ENCODE assay signal across 8 cellular contexts in the genomic region with DNA sequence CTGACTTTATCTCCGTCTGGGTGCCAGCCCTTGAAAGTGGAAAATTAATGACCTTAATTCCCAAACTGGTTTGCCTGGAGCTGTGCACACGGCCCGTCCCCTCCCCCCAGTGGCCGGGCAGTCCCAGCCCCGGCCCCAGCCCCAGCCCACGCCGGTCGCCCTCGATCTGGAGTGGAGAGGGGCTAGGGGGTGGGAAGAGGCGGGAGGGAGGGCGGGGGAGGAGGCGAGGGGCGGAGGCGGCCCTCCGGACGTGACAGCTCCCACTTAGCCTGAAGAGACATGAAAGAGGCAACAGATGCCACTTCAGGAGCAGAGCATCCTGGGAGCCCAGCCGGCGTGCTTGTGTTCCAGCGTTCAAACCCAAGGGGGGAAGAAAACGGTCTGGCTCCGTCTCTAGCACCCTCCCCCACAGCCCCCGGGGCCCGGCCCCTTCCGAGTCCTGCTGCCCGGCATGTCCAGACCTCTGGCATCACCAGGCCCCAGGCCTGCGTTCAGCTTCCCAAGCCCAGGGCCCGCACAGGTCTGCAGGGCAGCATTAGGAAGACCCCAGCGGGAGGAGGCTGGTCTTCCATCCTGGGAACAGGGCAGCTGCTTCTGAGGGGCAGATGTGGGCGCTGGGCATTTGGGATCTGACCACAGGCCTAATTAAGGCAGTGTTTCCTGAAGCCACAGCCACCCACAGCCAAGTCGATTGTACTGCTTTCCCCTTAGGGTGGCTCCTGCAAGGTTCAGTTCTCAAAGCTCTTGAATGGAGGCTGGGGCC. TPM values are rescaled to one million over a fixed set of nuclear protein-coding genes. Genes with fewer than 3 reads are reported as not detected.
A peak's percentile ranks its signal among the peaks of the same experiment; 100 is the strongest.
DNase-seq lines count a peak whose midpoint lies in the region; ATAC-seq and TF ChIP-seq lines count a peak whose summit lies in the region.
"Had no signal": no experiment of that assay in that cellular context is flagged by ENCODE, and none has a peak within 500 bp of the region (broad histone marks: within the 10 kb centered on the region; RNA-seq: fewer than 3 reads in every experiment).

No MANE protein-coding gene starts in this region.

- H3K27ac ChIP-seq in HUES6 (ENCODE audit: low read depth, low read length): no peak overlapping the region
- H3K27ac ChIP-seq in left ventricle myocardium inferior (replicated peaks): no peak overlapping the region

- ATAC-seq in sciatic nerve (peak; percentile 39), HG02763 (IDR thresholded peaks at IDR 0.05; ENCODE audit: unreplicated experiment) (no peak), GM21381 (IDR thresholded peaks at IDR 0.05; ENCODE audit: unreplicated experiment) (no peak)

- intact Hi-C loops in left ventricle myocardium inferior (cut with micrococcal nuclease) (no loop called here), sciatic nerve (cut with DNase I) (no loop called here)

- H3K9me3 ChIP-seq in HUES6 (ENCODE audit: control insufficient read depth, insufficient read depth, low read depth, low read length) (no peaks in the 10 kb centered on the region), left ventricle myocardium inferior (replicated peaks) (peaks cover 4% of the 10 kb centered on the region)

- H3K27me3 ChIP-seq in HUES6 (ENCODE audit: control insufficient read depth, insufficient read depth, low read length) (peaks cover 48% of the 10 kb centered on the region), left ventricle myocardium inferior (ENCODE audit: low read depth) (peaks cover 5% of the 10 kb centered on the region)

- no peak for TF ChIP-seq CTCF in left ventricle myocardium inferior (IDR thresholded peaks at IDR 0.05; ENCODE audit: borderline replicate concordance)

- peak overlapping the region; percentile 7 for H3K9ac ChIP-seq in HUES6 (ENCODE audit: low read length)

- H3K36me3 ChIP-seq in HUES6 (ENCODE audit: control insufficient read depth, insufficient read depth, low read length): no peaks in the 10 kb centered on the region
- H3K36me3 ChIP-seq in left ventricle myocardium inferior: no peaks in the 10 kb centered on the region

- H3K4me3 ChIP-seq in HUES6 (ENCODE audit: low read depth, low read length) (peak overlapping the region; percentile 70), left ventricle myocardium inferior (peak overlapping the region; percentile 57)

- H3K4me1 ChIP-seq in HUES6 (ENCODE audit: control insufficient read depth, insufficient read depth, low read length): peaks cover 19% of the 10 kb centered on the region
- H3K4me1 ChIP-seq in left ventricle myocardium inferior: peaks cover 12% of the 10 kb centered on the region

- DNase-seq in NCI-H748 treated with DMSO at 0.1 percent for 48 hours (lab: John Stamatoyannopoulos, UW): peak; percentile 46
- DNase-seq in left ventricle myocardium inferior: no peak
- no peak for DNase-seq in sciatic nerve (ENCODE audit: low spot score)
- DNase-seq in H4 (ENCODE audit: low spot score): no peak

RNA-seq across cellular contexts. Expression of a gene that starts 20.0 kb away (rescaled TPM):
- 2.3 TPM for total RNA-seq in left ventricle myocardium inferior
- total RNA-seq in sciatic nerve: 0.62 TPM
- 0.46 TPM in 1 of 2 replicates, not detected in the other for total RNA-seq in H4 (2014; rRNA removed; shearing (Covaris generic))
- total RNA-seq: LHCN-M2 had no signal
